ENCODE assay signal across 1 cellular context in the genomic region with DNA sequence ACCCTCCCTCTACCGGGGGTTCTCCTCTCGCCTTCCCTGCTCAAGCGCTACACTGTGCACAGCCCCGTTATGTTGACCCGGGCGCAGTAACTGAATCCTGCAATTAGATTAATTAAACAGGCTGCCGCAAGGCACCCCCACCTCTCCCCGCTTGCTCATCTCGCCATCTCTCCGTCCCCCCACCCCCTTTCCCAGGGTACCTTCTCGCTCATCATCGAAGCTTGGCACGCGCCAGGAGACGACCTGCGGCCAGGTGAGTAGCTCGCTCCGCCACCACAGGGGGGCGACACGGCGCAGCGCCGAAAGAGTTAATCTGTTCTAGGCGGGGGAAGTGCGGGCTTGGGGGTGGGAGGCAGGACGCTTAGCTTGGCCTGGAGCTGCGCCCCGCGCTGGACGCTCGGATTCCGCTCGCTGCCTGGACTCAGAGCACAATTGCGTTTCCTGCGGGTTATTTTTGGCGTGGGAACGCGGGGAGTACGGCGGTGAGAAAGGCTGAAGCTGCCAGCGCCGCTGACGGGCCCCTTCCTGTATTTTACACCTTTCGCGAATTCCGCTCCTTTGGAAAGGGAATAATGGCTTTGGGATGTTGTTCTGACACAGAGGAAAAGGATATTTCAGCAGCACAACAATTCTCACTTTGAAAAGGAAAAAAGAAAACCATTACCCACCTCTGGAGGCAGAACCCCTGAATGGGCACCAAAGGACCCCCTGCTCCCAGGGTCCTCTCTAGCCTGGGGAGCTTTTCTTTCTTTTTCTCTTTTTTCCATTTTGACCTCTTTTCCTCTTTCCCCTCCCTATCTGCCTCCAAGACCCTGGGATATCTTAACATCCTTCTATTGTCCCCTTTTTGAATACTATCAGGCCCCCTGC.
TF ChIP-seq lines count a peak whose summit lies in the region.

No MANE protein-coding gene starts in this region.

TF ChIP-seq in K562, 482 proteins besides CTCF, POLR2A, EP300 and RAD21 (continues in another document):
- TF ChIP-seq ZNF274 (IDR thresholded peaks at IDR 0.05; ENCODE audit: borderline replicate concordance, low read depth, low read length) (no peak), ZNF12 (CRISPR knock-in tag; IDR thresholded peaks at IDR 0.05) (no peak), HDGF (IDR thresholded peaks at IDR 0.05) (no peak), ARID1B (IDR thresholded peaks at IDR 0.05) (peak; percentile 38; the same call in 1 of the 2 replicates), SRF (CRISPR knock-in tag; IDR thresholded peaks at IDR 0.05) (0 out of 4 replicates have a peak, but pooled peaks of 1 of the 2 experiments have one; percentile 32), ZNF785 (CRISPR knock-in tag; IDR thresholded peaks at IDR 0.05) (no peak), LEF1 (IDR thresholded peaks at IDR 0.05) (no peak), ZNF232 (CRISPR knock-in tag; IDR thresholded peaks at IDR 0.05) (no peak), SPI1 (IDR thresholded peaks at IDR 0.05; ENCODE audit: borderline replicate concordance, low read depth, low read length) (peak; percentile 66; the same call in 1 of the 2 replicates), RNF2 (IDR thresholded peaks at IDR 0.05) (peak; percentile 28; the same call in 1 of the 2 replicates), TFAM (CRISPR knock-in tag; conservative IDR thresholded peaks at IDR 0.05) (no peak), ZNF134 (CRISPR knock-in tag; conservative IDR thresholded peaks at IDR 0.05) (no peak), NFE2L1 (tag; IDR thresholded peaks at IDR 0.05; ENCODE audit: borderline replicate concordance, low read depth) (no peak), JUNB (CRISPR knock-in tag; conservative IDR thresholded peaks at IDR 0.05) (no peak), CHCHD3 (CRISPR knock-in tag; IDR thresholded peaks at IDR 0.05) (no peak), NFIC (IDR thresholded peaks at IDR 0.05) (peak; percentile 43; the same call in 1 of the 2 replicates), MTF1 (CRISPR knock-in tag; IDR thresholded peaks at IDR 0.05; ENCODE audit: borderline replicate concordance) (no peak), FOXK2 (conservative IDR thresholded peaks at IDR 0.05 in 1 of 2, IDR thresholded peaks at IDR 0.05 in 1 of 2; ENCODE audit: low read depth in 2 of 2) (no peak), ZNF224 (CRISPR knock-in tag; IDR thresholded peaks at IDR 0.05) (no peak), ZNF263 (CRISPR knock-in tag; IDR thresholded peaks at IDR 0.05; ENCODE audit: borderline replicate concordance) (peak; percentile 56), ZNF444 (CRISPR knock-in tag; IDR thresholded peaks at IDR 0.05) (no peak), RB1 (IDR thresholded peaks at IDR 0.05; ENCODE audit: low read depth) (peak; percentile 62; the same call in 1 of the 2 replicates), ZNF589 (CRISPR knock-in tag; IDR thresholded peaks at IDR 0.05; ENCODE audit: low read depth) (no peak), SOX6 (IDR thresholded peaks at IDR 0.05) (no peak), SMARCA4 (IDR thresholded peaks at IDR 0.05) (no peak), RHOXF2B (CRISPR knock-in tag; conservative IDR thresholded peaks at IDR 0.05) (no peak), ZSCAN29 (IDR thresholded peaks at IDR 0.05) (no peak), GATA2 (CRISPR knock-in tag; IDR thresholded peaks at IDR 0.05) (no peak), EP400 (IDR thresholded peaks at IDR 0.05) (no peak), XRCC5 (IDR thresholded peaks at IDR 0.05; ENCODE audit: low read depth, low read length) (peak; percentile 64; the same call in 1 of the 2 replicates), ZFX (CRISPR knock-in tag; IDR thresholded peaks at IDR 0.05) (no peak), ZNF140 (CRISPR knock-in tag; IDR thresholded peaks at IDR 0.05) (no peak), RBM39 (optimal IDR thresholded peaks at IDR 0.05; ENCODE audit: low read depth, low read length) (no peak), PHB2 (IDR thresholded peaks at IDR 0.05; ENCODE audit: low read depth) (no peak), YY1 (IDR thresholded peaks at IDR 0.05; ENCODE audit: borderline replicate concordance in 1 of 3, control insufficient read depth in 1 of 3, extremely low read depth in 1 of 3, insufficient read depth in 3 of 3, insufficient read length in 1 of 3, insufficient replicate concordance in 2 of 3, low read depth in 1 of 3, low read length in 2 of 3) (peak in 1 of 3 experiments; percentile 8), MYC (IDR thresholded peaks at IDR 0.05; ENCODE audit: low read depth, low read length) (no peak; the same call in 1 of the 2 replicates), MYC (CRISPR knock-in tag; IDR thresholded peaks at IDR 0.05; ENCODE audit: borderline replicate concordance, low read depth) (no peak), NCOA2 (IDR thresholded peaks at IDR 0.05; ENCODE audit: partially characterized antibody in 2 of 2) (no peak), BHLHE40 (IDR thresholded peaks at IDR 0.05; ENCODE audit: low read length) (peak; percentile 45; the same call in 1 of the 2 replicates), ZNF830 (CRISPR knock-in tag; IDR thresholded peaks at IDR 0.05) (no peak), PYGO2 (tag; IDR thresholded peaks at IDR 0.05) (no peak), MAFK (IDR thresholded peaks at IDR 0.05; ENCODE audit: low read length) (no peak), FOXM1 (IDR thresholded peaks at IDR 0.05; ENCODE audit: low read depth) (no peak), FOXM1 (CRISPR knock-in tag; IDR thresholded peaks at IDR 0.05; ENCODE audit: low read depth) (no peak), NRF1 (conservative IDR thresholded peaks at IDR 0.05 in 1 of 2, IDR thresholded peaks at IDR 0.05 in 1 of 2) (0 out of 4 replicates have a peak, but pooled peaks of 1 of the 2 experiments have one; percentile 36)
- TF ChIP-seq, protein P1, sequence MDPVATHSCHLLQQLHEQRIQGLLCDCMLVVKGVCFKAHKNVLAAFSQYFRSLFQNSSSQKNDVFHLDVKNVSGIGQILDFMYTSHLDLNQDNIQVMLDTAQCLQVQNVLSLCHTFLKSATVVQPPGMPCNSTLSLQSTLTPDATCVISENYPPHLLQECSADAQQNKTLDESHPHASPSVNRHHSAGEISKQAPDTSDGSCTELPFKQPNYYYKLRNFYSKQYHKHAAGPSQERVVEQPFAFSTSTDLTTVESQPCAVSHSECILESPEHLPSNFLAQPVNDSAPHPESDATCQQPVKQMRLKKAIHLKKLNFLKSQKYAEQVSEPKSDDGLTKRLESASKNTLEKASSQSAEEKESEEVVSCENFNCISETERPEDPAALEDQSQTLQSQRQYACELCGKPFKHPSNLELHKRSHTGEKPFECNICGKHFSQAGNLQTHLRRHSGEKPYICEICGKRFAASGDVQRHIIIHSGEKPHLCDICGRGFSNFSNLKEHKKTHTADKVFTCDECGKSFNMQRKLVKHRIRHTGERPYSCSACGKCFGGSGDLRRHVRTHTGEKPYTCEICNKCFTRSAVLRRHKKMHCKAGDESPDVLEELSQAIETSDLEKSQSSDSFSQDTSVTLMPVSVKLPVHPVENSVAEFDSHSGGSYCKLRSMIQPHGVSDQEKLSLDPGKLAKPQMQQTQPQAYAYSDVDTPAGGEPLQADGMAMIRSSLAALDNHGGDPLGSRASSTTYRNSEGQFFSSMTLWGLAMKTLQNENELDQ (CRISPR knock-in tag; IDR thresholded peaks at IDR 0.05; ENCODE audit: borderline replicate concordance): no peak
- TF ChIP-seq, protein P2, sequence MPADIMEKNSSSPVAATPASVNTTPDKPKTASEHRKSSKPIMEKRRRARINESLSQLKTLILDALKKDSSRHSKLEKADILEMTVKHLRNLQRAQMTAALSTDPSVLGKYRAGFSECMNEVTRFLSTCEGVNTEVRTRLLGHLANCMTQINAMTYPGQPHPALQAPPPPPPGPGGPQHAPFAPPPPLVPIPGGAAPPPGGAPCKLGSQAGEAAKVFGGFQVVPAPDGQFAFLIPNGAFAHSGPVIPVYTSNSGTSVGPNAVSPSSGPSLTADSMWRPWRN (IDR thresholded peaks at IDR 0.05; ENCODE audit: low read depth): 0 out of 2 replicates have a peak, but pooled peaks have one; percentile 43
- TF ChIP-seq, protein P3, sequence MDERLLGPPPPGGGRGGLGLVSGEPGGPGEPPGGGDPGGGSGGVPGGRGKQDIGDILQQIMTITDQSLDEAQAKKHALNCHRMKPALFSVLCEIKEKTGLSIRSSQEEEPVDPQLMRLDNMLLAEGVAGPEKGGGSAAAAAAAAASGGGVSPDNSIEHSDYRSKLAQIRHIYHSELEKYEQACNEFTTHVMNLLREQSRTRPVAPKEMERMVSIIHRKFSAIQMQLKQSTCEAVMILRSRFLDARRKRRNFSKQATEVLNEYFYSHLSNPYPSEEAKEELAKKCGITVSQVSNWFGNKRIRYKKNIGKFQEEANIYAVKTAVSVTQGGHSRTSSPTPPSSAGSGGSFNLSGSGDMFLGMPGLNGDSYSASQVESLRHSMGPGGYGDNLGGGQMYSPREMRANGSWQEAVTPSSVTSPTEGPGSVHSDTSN (CRISPR knock-in tag; IDR thresholded peaks at IDR 0.05; ENCODE audit: low read depth): no peak
- TF ChIP-seq, protein P3 (tag; conservative IDR thresholded peaks at IDR 0.05; ENCODE audit: low read depth): no peak
- TF ChIP-seq, protein P4, sequence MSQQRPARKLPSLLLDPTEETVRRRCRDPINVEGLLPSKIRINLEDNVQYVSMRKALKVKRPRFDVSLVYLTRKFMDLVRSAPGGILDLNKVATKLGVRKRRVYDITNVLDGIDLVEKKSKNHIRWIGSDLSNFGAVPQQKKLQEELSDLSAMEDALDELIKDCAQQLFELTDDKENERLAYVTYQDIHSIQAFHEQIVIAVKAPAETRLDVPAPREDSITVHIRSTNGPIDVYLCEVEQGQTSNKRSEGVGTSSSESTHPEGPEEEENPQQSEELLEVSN (IDR thresholded peaks at IDR 0.05; ENCODE audit: borderline replicate concordance in 1 of 2, extremely low read depth in 1 of 2, insufficient read depth in 1 of 2, insufficient read length in 1 of 2, low read depth in 1 of 2, low read length in 1 of 2, poor library complexity in 1 of 2, severe bottlenecking in 1 of 2): peak; percentile 15 to 89
- TF ChIP-seq, protein P5, sequence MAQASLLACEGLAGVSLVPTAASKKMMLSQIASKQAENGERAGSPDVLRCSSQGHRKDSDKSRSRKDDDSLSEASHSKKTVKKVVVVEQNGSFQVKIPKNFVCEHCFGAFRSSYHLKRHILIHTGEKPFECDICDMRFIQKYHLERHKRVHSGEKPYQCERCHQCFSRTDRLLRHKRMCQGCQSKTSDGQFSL (CRISPR knock-in tag; IDR thresholded peaks at IDR 0.05): peak; percentile 66; the same call in 1 of the 2 replicates
- TF ChIP-seq, protein P5 (tag; IDR thresholded peaks at IDR 0.05): no peak
- TF ChIP-seq, protein P6, sequence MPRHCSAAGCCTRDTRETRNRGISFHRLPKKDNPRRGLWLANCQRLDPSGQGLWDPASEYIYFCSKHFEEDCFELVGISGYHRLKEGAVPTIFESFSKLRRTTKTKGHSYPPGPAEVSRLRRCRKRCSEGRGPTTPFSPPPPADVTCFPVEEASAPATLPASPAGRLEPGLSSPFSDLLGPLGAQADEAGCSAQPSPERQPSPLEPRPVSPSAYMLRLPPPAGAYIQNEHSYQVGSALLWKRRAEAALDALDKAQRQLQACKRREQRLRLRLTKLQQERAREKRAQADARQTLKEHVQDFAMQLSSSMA (CRISPR knock-in tag; IDR thresholded peaks at IDR 0.05): no peak
- TF ChIP-seq, protein P7, sequence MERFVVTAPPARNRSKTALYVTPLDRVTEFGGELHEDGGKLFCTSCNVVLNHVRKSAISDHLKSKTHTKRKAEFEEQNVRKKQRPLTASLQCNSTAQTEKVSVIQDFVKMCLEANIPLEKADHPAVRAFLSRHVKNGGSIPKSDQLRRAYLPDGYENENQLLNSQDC (CRISPR knock-in tag; IDR thresholded peaks at IDR 0.05): no peak
- TF ChIP-seq, protein P8, sequence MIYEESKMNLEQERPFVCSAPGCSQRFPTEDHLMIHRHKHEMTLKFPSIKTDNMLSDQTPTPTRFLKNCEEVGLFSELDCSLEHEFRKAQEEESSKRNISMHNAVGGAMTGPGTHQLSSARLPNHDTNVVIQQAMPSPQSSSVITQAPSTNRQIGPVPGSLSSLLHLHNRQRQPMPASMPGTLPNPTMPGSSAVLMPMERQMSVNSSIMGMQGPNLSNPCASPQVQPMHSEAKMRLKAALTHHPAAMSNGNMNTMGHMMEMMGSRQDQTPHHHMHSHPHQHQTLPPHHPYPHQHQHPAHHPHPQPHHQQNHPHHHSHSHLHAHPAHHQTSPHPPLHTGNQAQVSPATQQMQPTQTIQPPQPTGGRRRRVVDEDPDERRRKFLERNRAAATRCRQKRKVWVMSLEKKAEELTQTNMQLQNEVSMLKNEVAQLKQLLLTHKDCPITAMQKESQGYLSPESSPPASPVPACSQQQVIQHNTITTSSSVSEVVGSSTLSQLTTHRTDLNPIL (CRISPR knock-in tag; IDR thresholded peaks at IDR 0.05): no peak
- TF ChIP-seq, protein P9, sequence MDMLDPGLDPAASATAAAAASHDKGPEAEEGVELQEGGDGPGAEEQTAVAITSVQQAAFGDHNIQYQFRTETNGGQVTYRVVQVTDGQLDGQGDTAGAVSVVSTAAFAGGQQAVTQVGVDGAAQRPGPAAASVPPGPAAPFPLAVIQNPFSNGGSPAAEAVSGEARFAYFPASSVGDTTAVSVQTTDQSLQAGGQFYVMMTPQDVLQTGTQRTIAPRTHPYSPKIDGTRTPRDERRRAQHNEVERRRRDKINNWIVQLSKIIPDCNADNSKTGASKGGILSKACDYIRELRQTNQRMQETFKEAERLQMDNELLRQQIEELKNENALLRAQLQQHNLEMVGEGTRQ (CRISPR knock-in tag; IDR thresholded peaks at IDR 0.05): no peak
- TF ChIP-seq, protein P10, sequence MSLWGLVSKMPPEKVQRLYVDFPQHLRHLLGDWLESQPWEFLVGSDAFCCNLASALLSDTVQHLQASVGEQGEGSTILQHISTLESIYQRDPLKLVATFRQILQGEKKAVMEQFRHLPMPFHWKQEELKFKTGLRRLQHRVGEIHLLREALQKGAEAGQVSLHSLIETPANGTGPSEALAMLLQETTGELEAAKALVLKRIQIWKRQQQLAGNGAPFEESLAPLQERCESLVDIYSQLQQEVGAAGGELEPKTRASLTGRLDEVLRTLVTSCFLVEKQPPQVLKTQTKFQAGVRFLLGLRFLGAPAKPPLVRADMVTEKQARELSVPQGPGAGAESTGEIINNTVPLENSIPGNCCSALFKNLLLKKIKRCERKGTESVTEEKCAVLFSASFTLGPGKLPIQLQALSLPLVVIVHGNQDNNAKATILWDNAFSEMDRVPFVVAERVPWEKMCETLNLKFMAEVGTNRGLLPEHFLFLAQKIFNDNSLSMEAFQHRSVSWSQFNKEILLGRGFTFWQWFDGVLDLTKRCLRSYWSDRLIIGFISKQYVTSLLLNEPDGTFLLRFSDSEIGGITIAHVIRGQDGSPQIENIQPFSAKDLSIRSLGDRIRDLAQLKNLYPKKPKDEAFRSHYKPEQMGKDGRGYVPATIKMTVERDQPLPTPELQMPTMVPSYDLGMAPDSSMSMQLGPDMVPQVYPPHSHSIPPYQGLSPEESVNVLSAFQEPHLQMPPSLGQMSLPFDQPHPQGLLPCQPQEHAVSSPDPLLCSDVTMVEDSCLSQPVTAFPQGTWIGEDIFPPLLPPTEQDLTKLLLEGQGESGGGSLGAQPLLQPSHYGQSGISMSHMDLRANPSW (CRISPR knock-in tag; IDR thresholded peaks at IDR 0.05): no peak
